Comparison of ENCODE assay signal across 16 cellular contexts in genomic region chrX:136584545-136584944, GRCh38. TPM values are rescaled to one million over a fixed set of nuclear protein-coding genes. Genes with fewer than 3 reads are reported as not detected.
DNase-seq lines count a peak whose midpoint lies in the region; ATAC-seq and TF ChIP-seq lines count a peak whose summit lies in the region.
"Had no signal": no experiment of that assay in that cellular context is flagged by ENCODE, and none has a peak within 500 bp of the region (broad histone marks: within the 10 kb centered on the region; RNA-seq: fewer than 3 reads in every experiment).

No MANE protein-coding gene starts in this region.

- H3K27me3 ChIP-seq in cardiac muscle cell (no peaks in the 10 kb centered on the region), left ventricle myocardium inferior (ENCODE audit: low read depth) (no peaks in the 10 kb centered on the region), HAP-1 (ENCODE audit: low read depth) (no peaks in the 10 kb centered on the region)
- H3K27me3 ChIP-seq: neural progenitor cell had no signal

- H3K9me3 ChIP-seq in cardiac muscle cell (ENCODE audit: low read depth): no peaks in the 10 kb centered on the region
- H3K9me3 ChIP-seq in left ventricle myocardium inferior (replicated peaks): no peaks in the 10 kb centered on the region
- H3K9me3 ChIP-seq in HAP-1: no peaks in the 10 kb centered on the region

- TF ChIP-seq CTCF in cardiac muscle cell (IDR thresholded peaks at IDR 0.05; ENCODE audit: low read depth, low read length) (no peak), left ventricle myocardium inferior (IDR thresholded peaks at IDR 0.05; ENCODE audit: borderline replicate concordance) (no peak)

- H3K27ac Mint-ChIP-seq in activated naive CD4-positive, alpha-beta T cell treated with anti-CD3 and anti-CD28 coated beads for 36 hours: peak overlapping the region; percentile 86
- H3K27ac Mint-ChIP-seq in stimulated activated naive CD8-positive, alpha-beta T cell treated with anti-CD3 and anti-CD28 coated beads, Interleukin-15, Interleukin-2, amounts not matched to agents 100 ng/mL and 50 ng/mL, for 24 hours: peak overlapping the region; percentile 87
- H3K27ac Mint-ChIP-seq: neural progenitor cell had no signal

- no peaks in the 10 kb centered on the region for H3K9me3 Mint-ChIP-seq in activated naive CD4-positive, alpha-beta T cell treated with anti-CD3 and anti-CD28 coated beads for 36 hours
- H3K9me3 Mint-ChIP-seq in stimulated activated naive CD8-positive, alpha-beta T cell treated with anti-CD3 and anti-CD28 coated beads, Interleukin-15, Interleukin-2, amounts not matched to agents 100 ng/mL and 50 ng/mL, for 24 hours: no peaks in the 10 kb centered on the region

- peaks cover 58% of the 10 kb centered on the region for H3K4me1 Mint-ChIP-seq in activated naive CD4-positive, alpha-beta T cell treated with anti-CD3 and anti-CD28 coated beads for 36 hours (ENCODE audit: low read depth)
- peaks cover 61% of the 10 kb centered on the region for H3K4me1 Mint-ChIP-seq in stimulated activated naive CD8-positive, alpha-beta T cell treated with anti-CD3 and anti-CD28 coated beads, Interleukin-15, Interleukin-2, amounts not matched to agents 100 ng/mL and 50 ng/mL, for 24 hours (ENCODE audit: low read depth)

- no peaks in the 10 kb centered on the region for H3K36me3 Mint-ChIP-seq in activated naive CD4-positive, alpha-beta T cell treated with anti-CD3 and anti-CD28 coated beads for 36 hours (ENCODE audit: low read depth)
- no peaks in the 10 kb centered on the region for H3K36me3 Mint-ChIP-seq in stimulated activated naive CD8-positive, alpha-beta T cell treated with anti-CD3 and anti-CD28 coated beads, Interleukin-15, Interleukin-2, amounts not matched to agents 100 ng/mL and 50 ng/mL, for 24 hours (ENCODE audit: low read depth)
- H3K36me3 Mint-ChIP-seq: neural progenitor cell had no signal

- CTCF ChIA-PET in activated naive CD4-positive, alpha-beta T cell treated with anti-CD3 and anti-CD28 coated beads for 36 hours (lab: Charles Lee): interaction anchor here (1.4 to 2.2 kb wide), 2 partner anchors 14 to 48 kb away, joined by 3 to 11 read pairs; no protein-coding TSS in a partner anchor

- in situ Hi-C loops in HAP-1 (cut with MboI; ENCODE audit: low sequenced_read_pairs): no loop called here

- H3K27ac ChIP-seq in cardiac muscle cell: peak overlapping the region; percentile 6
- H3K27ac ChIP-seq in left ventricle myocardium inferior (replicated peaks): no peak overlapping the region
- H3K27ac ChIP-seq: neural progenitor cell had no signal

- intact Hi-C loops in left ventricle myocardium inferior (cut with micrococcal nuclease): no loop called here
- intact Hi-C loops in activated naive CD4-positive, alpha-beta T cell treated with anti-CD3 and anti-CD28 coated beads for 36 hours (cut with micrococcal nuclease): loop anchor here (2.0 kb wide), 2 partner anchors 32 to 88 kb away; partner anchors contain the start of gene HTATSF1

- no peak overlapping the region for H3K4me3 Mint-ChIP-seq in activated naive CD4-positive, alpha-beta T cell treated with anti-CD3 and anti-CD28 coated beads for 36 hours
- peak overlapping the region; percentile 65 for H3K4me3 Mint-ChIP-seq in stimulated activated naive CD8-positive, alpha-beta T cell treated with anti-CD3 and anti-CD28 coated beads, Interleukin-15, Interleukin-2, amounts not matched to agents 100 ng/mL and 50 ng/mL, for 24 hours
- H3K4me3 Mint-ChIP-seq: neural progenitor cell had no signal

- DNase-seq in cardiac muscle cell (ENCODE audit: low read depth in 1 of 2, low spot score in 1 of 2) (no peak), left ventricle myocardium inferior (no peak), HAP-1 (ENCODE audit: low spot score in 2 of 2) (no peak), kidney tubule cell (ENCODE audit: low spot score) (no peak)
- DNase-seq in activated naive CD4-positive, alpha-beta T cell treated with anti-CD3 and anti-CD28 coated beads for 36 hours: peak; percentile 69
- DNase-seq: activated gamma-delta T cell, DND-41, Karpas-422, NCI-H1930, Right ventricle myocardium superior had no signal

- H3K27me3 Mint-ChIP-seq in activated naive CD4-positive, alpha-beta T cell treated with anti-CD3 and anti-CD28 coated beads for 36 hours (ENCODE audit: low read depth): no peaks in the 10 kb centered on the region
- H3K27me3 Mint-ChIP-seq in stimulated activated naive CD8-positive, alpha-beta T cell treated with anti-CD3 and anti-CD28 coated beads, Interleukin-15, Interleukin-2, amounts not matched to agents 100 ng/mL and 50 ng/mL, for 24 hours: no peaks in the 10 kb centered on the region

- no peaks in the 10 kb centered on the region for H3K36me3 ChIP-seq in cardiac muscle cell
- no peaks in the 10 kb centered on the region for H3K36me3 ChIP-seq in left ventricle myocardium inferior
- H3K36me3 ChIP-seq in HAP-1 (replicated peaks): no peaks in the 10 kb centered on the region
- H3K36me3 ChIP-seq: neural progenitor cell had no signal

- peaks cover 11% of the 10 kb centered on the region for H3K4me1 ChIP-seq in cardiac muscle cell (ENCODE audit: low read depth)
- no peaks in the 10 kb centered on the region for H3K4me1 ChIP-seq in left ventricle myocardium inferior
- H3K4me1 ChIP-seq in HAP-1: no peaks in the 10 kb centered on the region
- H3K4me1 ChIP-seq: neural progenitor cell had no signal

- H3K4me3 ChIP-seq in cardiac muscle cell (no peak overlapping the region), left ventricle myocardium inferior (no peak overlapping the region), HAP-1 (no peak overlapping the region)
- H3K4me3 ChIP-seq: neural progenitor cell had no signal

- ATAC-seq in HG03066 (IDR thresholded peaks at IDR 0.05; ENCODE audit: low read depth, unreplicated experiment) (peak; percentile 71), GM19328 (IDR thresholded peaks at IDR 0.05; ENCODE audit: unreplicated experiment) (no peak)

RNA-seq across cellular contexts. Expression of gene VGLL1, which starts 52.5 kb away (rescaled TPM):
- total RNA-seq in cardiac muscle cell (not detected in 2 replicates), left ventricle myocardium inferior (not detected)
- polyA plus RNA-seq in cardiac muscle cell: not detected in 2 replicates
- not detected for total RNA-seq in activated naive CD4-positive, alpha-beta T cell treated with anti-CD3 and anti-CD28 coated beads for 36 hours
- total RNA-seq: cerebellum, liver, Right ventricle myocardium superior had no signal
- polyA plus RNA-seq: liver had no signal
